Comparison of ENCODE assay signal across 8 cellular contexts in the genomic region with DNA sequence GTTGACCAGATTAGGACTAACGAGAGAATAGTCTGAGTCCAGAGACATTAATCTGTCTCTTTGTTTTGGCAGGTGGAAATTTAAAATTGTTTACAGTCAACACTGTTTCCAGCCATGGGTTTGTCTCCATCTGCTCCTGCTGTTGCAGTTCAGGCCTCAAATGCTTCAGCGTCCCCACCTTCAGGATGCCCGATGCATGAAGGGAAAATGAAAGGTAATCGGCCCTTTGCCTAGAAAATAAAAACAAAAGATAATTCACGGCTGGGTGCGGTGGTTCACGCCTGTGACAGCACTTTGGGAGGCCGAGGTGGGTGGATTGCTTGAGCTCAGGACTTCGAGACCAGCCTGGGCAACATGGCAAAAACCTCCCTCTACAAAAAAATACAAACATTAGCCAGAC. TPM values are rescaled to one million over a fixed set of nuclear protein-coding genes. Genes with fewer than 3 reads are reported as not detected.
A peak's percentile ranks its signal among the peaks of the same experiment; 100 is the strongest.
DNase-seq lines count a peak whose midpoint lies in the region; ATAC-seq and TF ChIP-seq lines count a peak whose summit lies in the region.

No MANE protein-coding gene starts in this region.

- H3K9me2 ChIP-seq in hepatocyte (replicated peaks; ENCODE audit: insufficient read depth) = no peaks in the 10 kb centered on the region

- H4K20me1 ChIP-seq in hepatocyte (ENCODE audit: insufficient read depth, poor library complexity, severe bottlenecking) = no peaks in the 10 kb centered on the region

- WGBS in hepatocyte (ENCODE audit: low lambda C conversion rate, missing lambda C conversion rate) = 63% methylated on average over 9 of the region's 9 CpGs

- H3K4me3 ChIP-seq in H7 (ENCODE audit: insufficient read depth, low read depth, low read length) = peak overlapping the region; percentile 76
- H3K4me3 ChIP-seq in WI38 (ENCODE audit: low read depth, low read length) = peak overlapping the region; percentile 77
- H3K4me3 ChIP-seq in hepatocyte = peak overlapping the region; percentile 59
- peak overlapping the region; percentile 50 to 71 (median 64) for H3K4me3 ChIP-seq in skin epidermis

- H3K4me1 ChIP-seq in hepatocyte (ENCODE audit: insufficient read depth) = no peaks in the 10 kb centered on the region

- DNase-seq in H7 (no peak), hepatocyte (ENCODE audit: low spot score) (no peak), middle frontal gyrus (ENCODE audit: extremely low spot score, low spot score) (no peak)
- no peak for DNase-seq in stimulated activated CD4-positive, alpha-beta T cell treated with anti-CD3 and anti-CD28 coated beads, Interleukin-4, amount 100 ng/mL, for 4 hours

- peaks cover 15% of the 10 kb centered on the region for H3K79me2 ChIP-seq in hepatocyte

- H3K9me3 ChIP-seq in hepatocyte (ENCODE audit: low read depth) = no peaks in the 10 kb centered on the region

- H3K4me2 ChIP-seq in hepatocyte = peak overlapping the region; percentile 75

- H3K27ac ChIP-seq in hepatocyte (peak overlapping the region; percentile 91), skin epidermis (peak overlapping the region in 17 of 21 experiments; percentile 54 to 95 (median 89))

- H3K27me3 ChIP-seq in H7 (ENCODE audit: control insufficient read depth, insufficient read depth, low read length) (no peaks in the 10 kb centered on the region), hepatocyte (no peaks in the 10 kb centered on the region)

- H2AFZ ChIP-seq in hepatocyte = no peak overlapping the region

- H3K36me3 ChIP-seq in H7 (replicated peaks; ENCODE audit: control insufficient read depth, insufficient read depth, low read length) (peaks cover 14% of the 10 kb centered on the region), hepatocyte (replicated peaks; ENCODE audit: insufficient read depth, low read depth) (no peaks in the 10 kb centered on the region)

- TF ChIP-seq CTCF in WI38 (IDR thresholded peaks at IDR 0.05; ENCODE audit: low read depth, low read length) = no peak
- no peak for TF ChIP-seq CTCF in hepatocyte (IDR thresholded peaks at IDR 0.05; ENCODE audit: poor library complexity)

- no peak for ATAC-seq in HG02610 (IDR thresholded peaks at IDR 0.05; ENCODE audit: unreplicated experiment)
- no peak for ATAC-seq in GM18867 (IDR thresholded peaks at IDR 0.05; ENCODE audit: unreplicated experiment)

RNA-seq across cellular contexts. Expression of gene HCCS, which starts 0.8 kb away (rescaled TPM):
- 16.8 and 17.9 TPM in 2 replicates for total RNA-seq in H7 (2014; rRNA removed; shearing (Covaris generic))
- 20.3 and 21.5 TPM in 2 replicates for total RNA-seq in hepatocyte
- polyA plus RNA-seq in hepatocyte = 36.8 and 40.0 TPM in 2 replicates
